Comparison of ENCODE assay signal across 29 cellular contexts in the genomic region with DNA sequence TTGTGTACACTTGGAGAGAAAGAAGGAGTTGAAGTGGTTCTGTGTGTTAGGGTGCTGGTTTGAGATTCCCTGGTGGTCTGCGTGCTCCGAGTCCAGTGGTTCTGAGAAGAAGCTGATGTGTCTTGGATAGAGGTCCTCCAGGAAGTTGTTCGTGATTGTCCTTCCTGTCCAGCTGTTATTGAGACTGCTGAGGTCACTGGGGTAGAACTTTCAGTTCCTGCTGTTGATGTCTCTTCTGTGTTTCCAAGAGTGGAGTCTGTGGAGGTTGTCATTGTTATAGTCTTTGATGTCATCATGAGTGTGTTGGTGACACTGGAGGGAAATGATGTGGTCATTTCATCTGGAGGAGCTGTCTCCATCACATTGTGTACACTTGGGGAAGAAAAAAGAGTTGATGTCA. TPM values are rescaled to one million over a fixed set of nuclear protein-coding genes. Genes with fewer than 3 reads are reported as not detected.
DNase-seq lines count a peak whose midpoint lies in the region; ATAC-seq and TF ChIP-seq lines count a peak whose summit lies in the region.
"Had no signal": no experiment of that assay in that cellular context is flagged by ENCODE, and none has a peak within 500 bp of the region (broad histone marks: within the 10 kb centered on the region; RNA-seq: fewer than 3 reads in every experiment).

No MANE protein-coding gene starts in this region.

- TF ChIP-seq CTCF in mucosa of descending colon (IDR thresholded peaks at IDR 0.05) (no peak), prostate gland (IDR thresholded peaks at IDR 0.05) (no peak), smooth muscle cell (IDR thresholded peaks at IDR 0.05; ENCODE audit: borderline replicate concordance, insufficient read depth, poor library complexity, severe bottlenecking) (no peak)

- H3K27ac Mint-ChIP-seq in activated naive CD4-positive, alpha-beta T cell treated with anti-CD3 and anti-CD28 coated beads, Interleukin-2, amount 10 ng/mL, durations not matched to agents 7 days and 5 days = peak overlapping the region; percentile 30
- H3K27ac Mint-ChIP-seq in activated naive CD4-positive, alpha-beta T cell treated with anti-CD3 and anti-CD28 coated beads for 36 hours = no peak overlapping the region
- peak overlapping the region; percentile 39 for H3K27ac Mint-ChIP-seq in stimulated activated naive B cell treated with anti-CD40 and anti-IgM and Interleukin-4, amounts not matched to agents 10 μg/mL and 1 μg/mL and 100 μg/mL, for 72 hours
- H3K27ac Mint-ChIP-seq: activated naive CD8-positive, alpha-beta T cell treated with anti-CD3 and anti-CD28 coated beads, Interleukin-2, amount 10 ng/mL, durations not matched to agents 7 days and 5 days; H9; stimulated activated naive CD8-positive, alpha-beta T cell treated with anti-CD3 and anti-CD28 coated beads, Interleukin-15, Interleukin-2, amounts not matched to agents 100 ng/mL and 50 ng/mL, for 24 hours; T-helper 2 cell treated with Interferon-gamma antibody and Interleukin-4, amounts not matched to agents 5 μg/mL and 100 μg/mL, for 36 hours had no signal

- H3K4me1 ChIP-seq in mucosa of descending colon (ENCODE audit: low read depth) (no peaks in the 10 kb centered on the region), prostate gland (replicated peaks) (no peaks in the 10 kb centered on the region), smooth muscle cell (ENCODE audit: low read depth) (peaks cover 9% of the 10 kb centered on the region)
- H3K4me1 ChIP-seq: ascending aorta, colonic mucosa, pancreas, testis had no signal

- CTCF ChIA-PET in activated naive CD4-positive, alpha-beta T cell treated with anti-CD3 and anti-CD28 coated beads, Interleukin-2, amount 10 ng/mL, durations not matched to agents 7 days and 5 days (lab: Charles Lee) = no interaction called here
- CTCF ChIA-PET in activated naive CD4-positive, alpha-beta T cell treated with anti-CD3 and anti-CD28 coated beads for 36 hours (lab: Charles Lee) = interaction anchor here (0.7 to 1.3 kb wide), 3 partner anchors 60 to 126 kb away, joined by 3 read pairs; no protein-coding TSS in a partner anchor

- intact Hi-C loops in activated naive CD4-positive, alpha-beta T cell treated with anti-CD3 and anti-CD28 coated beads for 36 hours (cut with micrococcal nuclease) = no loop called here
- intact Hi-C loops in mucosa of descending colon (cut with DNase I, micrococcal nuclease) = no loop called here
- intact Hi-C loops in prostate gland (cut with DNase I) = no loop called here

- H3F3A ChIP-seq in smooth muscle cell (ENCODE audit: low read depth) = no peaks in the 10 kb centered on the region

- H3K4me1 Mint-ChIP-seq in activated naive CD4-positive, alpha-beta T cell treated with anti-CD3 and anti-CD28 coated beads, Interleukin-2, amount 10 ng/mL, durations not matched to agents 7 days and 5 days = peaks cover 25% of the 10 kb centered on the region
- peaks cover 27% of the 10 kb centered on the region for H3K4me1 Mint-ChIP-seq in activated naive CD4-positive, alpha-beta T cell treated with anti-CD3 and anti-CD28 coated beads for 36 hours (ENCODE audit: low read depth)
- peaks cover 21 to 29% of the 10 kb centered on the region in 2 donors for H3K4me1 Mint-ChIP-seq in stimulated activated naive B cell treated with anti-CD40 and anti-IgM and Interleukin-4, amounts not matched to agents 10 μg/mL and 1 μg/mL and 100 μg/mL, for 72 hours

- H3K79me2 ChIP-seq in smooth muscle cell (ENCODE audit: low read depth) = no peaks in the 10 kb centered on the region

- ATAC-seq in mucosa of descending colon (peak; percentile 49), GM18520 (IDR thresholded peaks at IDR 0.05; ENCODE audit: unreplicated experiment) (no peak)
- ATAC-seq in stimulated activated naive B cell treated with anti-CD40 and anti-IgM and Interleukin-4, amounts not matched to agents 10 μg/mL and 1 μg/mL and 100 μg/mL, for 72 hours (replicated peaks) = peak; percentile 88 to 91
- ATAC-seq: pancreas had no signal

- H3K4me2 ChIP-seq in smooth muscle cell = no peak overlapping the region

- H3K9ac ChIP-seq in smooth muscle cell (ENCODE audit: low read depth) = no peak overlapping the region

- peaks cover 38% of the 10 kb centered on the region for H3K27me3 Mint-ChIP-seq in activated naive CD4-positive, alpha-beta T cell treated with anti-CD3 and anti-CD28 coated beads, Interleukin-2, amount 10 ng/mL, durations not matched to agents 7 days and 5 days
- no peaks in the 10 kb centered on the region for H3K27me3 Mint-ChIP-seq in activated naive CD4-positive, alpha-beta T cell treated with anti-CD3 and anti-CD28 coated beads for 36 hours (ENCODE audit: low read depth)
- peaks cover 27 to 45% of the 10 kb centered on the region in 2 donors for H3K27me3 Mint-ChIP-seq in stimulated activated naive B cell treated with anti-CD40 and anti-IgM and Interleukin-4, amounts not matched to agents 10 μg/mL and 1 μg/mL and 100 μg/mL, for 72 hours

- WGBS in prostate gland = 75% methylated on average over 3 of the region's 3 CpGs
- WGBS in smooth muscle cell (ENCODE audit: low lambda C conversion rate) = 86% methylated on average over 3 of the region's 3 CpGs

- H3K4me3 ChIP-seq in mucosa of descending colon (no peak overlapping the region), prostate gland (no peak overlapping the region), smooth muscle cell (no peak overlapping the region)
- H3K4me3 ChIP-seq: ascending aorta, cardiac muscle cell, colonic mucosa, pancreas, testis had no signal

- no peaks in the 10 kb centered on the region for H4K20me1 ChIP-seq in smooth muscle cell (ENCODE audit: low read depth)

- no peak overlapping the region for H3K4me3 Mint-ChIP-seq in activated naive CD4-positive, alpha-beta T cell treated with anti-CD3 and anti-CD28 coated beads, Interleukin-2, amount 10 ng/mL, durations not matched to agents 7 days and 5 days
- no peak overlapping the region for H3K4me3 Mint-ChIP-seq in activated naive CD4-positive, alpha-beta T cell treated with anti-CD3 and anti-CD28 coated beads for 36 hours
- H3K4me3 Mint-ChIP-seq in stimulated activated naive B cell treated with anti-CD40 and anti-IgM and Interleukin-4, amounts not matched to agents 10 μg/mL and 1 μg/mL and 100 μg/mL, for 72 hours = no peak overlapping the region
- H3K4me3 Mint-ChIP-seq: activated naive CD8-positive, alpha-beta T cell treated with anti-CD3 and anti-CD28 coated beads, Interleukin-2, amount 10 ng/mL, durations not matched to agents 7 days and 5 days; H9; stimulated activated naive CD8-positive, alpha-beta T cell treated with anti-CD3 and anti-CD28 coated beads, Interleukin-15, Interleukin-2, amounts not matched to agents 100 ng/mL and 50 ng/mL, for 24 hours; T-helper 2 cell treated with Interferon-gamma antibody and Interleukin-4, amounts not matched to agents 5 μg/mL and 100 μg/mL, for 36 hours had no signal

- DNase-seq in activated naive CD4-positive, alpha-beta T cell treated with anti-CD3 and anti-CD28 coated beads, Interleukin-2, amount 10 ng/mL, durations not matched to agents 7 days and 5 days = no peak
- DNase-seq in activated naive CD4-positive, alpha-beta T cell treated with anti-CD3 and anti-CD28 coated beads for 36 hours = no peak
- DNase-seq in RPMI8226 = peak; percentile 56
- no peak for DNase-seq in mucosa of descending colon
- no peak for DNase-seq in stimulated activated naive B cell treated with anti-CD40 and anti-IgM and Interleukin-4, amounts not matched to agents 10 μg/mL and 1 μg/mL and 100 μg/mL, for 72 hours
- DNase-seq in prostate gland (ENCODE audit: low spot score) = no peak
- DNase-seq in smooth muscle cell (lab: John Stamatoyannopoulos, UW; ENCODE audit: unreplicated experiment) = no peak
- DNase-seq: activated CD8-positive, alpha-beta memory T cell treated with anti-CD3 and anti-CD28 coated beads for 24 hours; activated naive CD8-positive, alpha-beta T cell treated with anti-CD3 and anti-CD28 coated beads, Interleukin-2, amount 10 ng/mL, durations not matched to agents 7 days and 5 days; activated T-cell treated with anti-CD3 and anti-CD28 coated beads for 4 hours; CD8-positive, alpha-beta memory T cell; colonic mucosa; erythroblast; H9; kidney; NCI-H748 treated with DMSO at 0.1 percent for 48 hours; small intestine; testis had no signal

- H3K9me3 ChIP-seq in mucosa of descending colon (no peaks in the 10 kb centered on the region), prostate gland (no peaks in the 10 kb centered on the region), smooth muscle cell (replicated peaks; ENCODE audit: low read depth) (peaks cover 3% of the 10 kb centered on the region)
- H3K9me3 ChIP-seq: ascending aorta, colonic mucosa, pancreas, testis had no signal

- no peak for TF ChIP-seq POLR2A in prostate gland (IDR thresholded peaks at IDR 0.05)

- H2AFZ ChIP-seq in smooth muscle cell (ENCODE audit: low read depth) = no peak overlapping the region

- no peak overlapping the region for H3K27ac ChIP-seq in prostate gland
- H3K27ac ChIP-seq in smooth muscle cell (ENCODE audit: low read depth) = no peak overlapping the region
- H3K27ac ChIP-seq: ascending aorta, cardiac muscle cell, colonic mucosa, HL-60, pancreas, testis had no signal

- H3K36me3 Mint-ChIP-seq in activated naive CD4-positive, alpha-beta T cell treated with anti-CD3 and anti-CD28 coated beads, Interleukin-2, amount 10 ng/mL, durations not matched to agents 7 days and 5 days = peaks cover 27% of the 10 kb centered on the region
- peaks cover 8% of the 10 kb centered on the region for H3K36me3 Mint-ChIP-seq in activated naive CD4-positive, alpha-beta T cell treated with anti-CD3 and anti-CD28 coated beads for 36 hours (ENCODE audit: low read depth)
- peaks cover 0 to 4% of the 10 kb centered on the region in 2 donors for H3K36me3 Mint-ChIP-seq in stimulated activated naive B cell treated with anti-CD40 and anti-IgM and Interleukin-4, amounts not matched to agents 10 μg/mL and 1 μg/mL and 100 μg/mL, for 72 hours

- peaks cover 46% of the 10 kb centered on the region for H3K9me3 Mint-ChIP-seq in activated naive CD4-positive, alpha-beta T cell treated with anti-CD3 and anti-CD28 coated beads, Interleukin-2, amount 10 ng/mL, durations not matched to agents 7 days and 5 days
- H3K9me3 Mint-ChIP-seq in activated naive CD4-positive, alpha-beta T cell treated with anti-CD3 and anti-CD28 coated beads for 36 hours = peaks cover 17% of the 10 kb centered on the region
- peaks cover 7 to 9% of the 10 kb centered on the region in 2 donors for H3K9me3 Mint-ChIP-seq in stimulated activated naive B cell treated with anti-CD40 and anti-IgM and Interleukin-4, amounts not matched to agents 10 μg/mL and 1 μg/mL and 100 μg/mL, for 72 hours

- H3K36me3 ChIP-seq in mucosa of descending colon (ENCODE audit: low read depth) (peaks cover 3% of the 10 kb centered on the region), prostate gland (no peaks in the 10 kb centered on the region), smooth muscle cell (ENCODE audit: low read depth) (no peaks in the 10 kb centered on the region)
- H3K36me3 ChIP-seq: ascending aorta, cardiac muscle cell, colonic mucosa, pancreas had no signal

- H3K27me3 ChIP-seq in prostate gland (replicated peaks; ENCODE audit: insufficient read depth) (no peaks in the 10 kb centered on the region), smooth muscle cell (ENCODE audit: low read depth) (no peaks in the 10 kb centered on the region)
- H3K27me3 ChIP-seq: ascending aorta, cardiac muscle cell, colonic mucosa, pancreas, testis had no signal

RNA-seq across cellular contexts. Expression of gene MUC4, which starts 20.8 kb away (rescaled TPM):
- total RNA-seq in activated naive CD4-positive, alpha-beta T cell treated with anti-CD3 and anti-CD28 coated beads for 36 hours = under 1 TPM in 1 of 2 experiments, not detected in 1; 0.02 TPM
- 100 to 1,000 TPM; 170 to 415 (median 318) TPM for total RNA-seq in mucosa of descending colon
- 10 to 100 TPM in 1 of 2 donors, 1 to 10 TPM in 1; 8.6 to 12.0 TPM for total RNA-seq in prostate gland
- total RNA-seq in smooth muscle cell = not detected in 2 replicates
- 0.52 TPM in 1 of 2 replicates, not detected in the other for polyA plus RNA-seq in smooth muscle cell
- total RNA-seq: A172, ascending aorta, cardiac muscle cell, LHCN-M2, lower leg skin had no signal
- polyA plus RNA-seq: CD8-positive, alpha-beta memory T cell; neural cell had no signal

Comparison
In these comparisons a context has a peak if more than half of its experiments do, and no peak if none do; other contexts are left out.
1. RNA of gene MUC4, which starts 20.8 kb away (total RNA-seq): 170 to 415 TPM in mucosa of descending colon; 8.6 to 12.0 TPM in prostate gland, 0.02 TPM in activated naive CD4-positive, alpha-beta T cell treated with anti-CD3 and anti-CD28 coated beads for 36 hours and not detected in smooth muscle cell; every median in the first group is over 10 times any median in the second.